9 cellular contexts compared by ENCODE assay signal in the genomic region with DNA sequence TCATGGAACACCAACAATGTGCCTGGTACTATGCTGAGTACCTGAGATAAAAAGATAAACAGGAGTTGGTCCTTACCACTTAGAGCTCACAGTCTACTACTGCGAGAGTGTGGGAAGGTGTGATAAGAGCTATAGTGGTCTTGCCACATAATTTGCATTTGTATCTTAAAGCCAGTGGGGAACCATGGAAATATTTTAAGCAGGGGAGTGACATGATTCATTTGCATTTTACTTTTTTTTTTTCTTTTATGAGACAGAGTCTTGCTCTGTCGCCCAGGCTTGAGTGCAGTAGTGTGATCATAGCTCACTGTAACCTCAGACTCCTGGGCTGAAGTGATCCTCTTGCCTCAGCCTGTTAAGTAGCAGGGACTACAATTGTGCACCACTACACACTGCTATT. TPM values are rescaled to one million over a fixed set of nuclear protein-coding genes. Genes with fewer than 3 reads are reported as not detected.
A peak's percentile ranks its signal among the peaks of the same experiment; 100 is the strongest.
DNase-seq lines count a peak whose midpoint lies in the region; ATAC-seq lines count a peak whose summit lies in the region.
"Not testable (repeated sequence)": the region's sequence is repeated elsewhere in the genome, so short reads cannot be mapped to it uniquely, and the experiment has no call there.
"Had no signal": no experiment of that assay in that cellular context is flagged by ENCODE, and none has a peak within 500 bp of the region (broad histone marks: within the 10 kb centered on the region; RNA-seq: fewer than 3 reads in every experiment).

No MANE protein-coding gene starts in this region.

- not testable (repeated sequence) for H3K27me3 Mint-ChIP-seq in T-helper 17 cell, memory B cell

- not testable (repeated sequence) for H3K4me1 Mint-ChIP-seq in T-helper 17 cell, memory B cell

- ATAC-seq in GM18870 (IDR thresholded peaks at IDR 0.05; ENCODE audit: unreplicated experiment) (peak; percentile 99), GM19463 (IDR thresholded peaks at IDR 0.05; ENCODE audit: unreplicated experiment) (peak; percentile 92), GM21786 (IDR thresholded peaks at IDR 0.05; ENCODE audit: unreplicated experiment) (peak; percentile 65), HG02973 (IDR thresholded peaks at IDR 0.05; ENCODE audit: unreplicated experiment) (peak; percentile 82), HG03280 (IDR thresholded peaks at IDR 0.05; ENCODE audit: unreplicated experiment) (peak; percentile 65), T-helper 17 cell (peak; percentile 63), memory B cell (ENCODE audit: low read depth) (peak; percentile 93)

- not testable (repeated sequence) for H3K9me3 Mint-ChIP-seq in memory B cell

- H3K27ac Mint-ChIP-seq in T-helper 17 cell, memory B cell: not testable (repeated sequence)

- H3K36me3 Mint-ChIP-seq in T-helper 17 cell (ENCODE audit: low read depth); memory B cell: not testable (repeated sequence)

- not testable (repeated sequence) for H3K9me3 ChIP-seq in T-helper 17 cell (ENCODE audit: control insufficient read depth, low read length, poor library complexity, severe bottlenecking)

- H3K4me3 Mint-ChIP-seq in T-helper 17 cell, memory B cell: not testable (repeated sequence)

- DNase-seq in T-helper 17 cell; memory B cell (ENCODE audit: low spot score in 2 of 2): not testable (repeated sequence)

RNA-seq across cellular contexts. Expression of a gene that starts 54.2 kb away (rescaled TPM):
- under 1 TPM in 1 of 2 donors, not detected in 1; 0.30 TPM for total RNA-seq in T-helper 17 cell
- total RNA-seq: HT-29, smooth muscle cell had no signal
